Comparison of ENCODE assay signal across 17 cellular contexts in genomic region chr18:31190919-31191318, GRCh38. TPM values are rescaled to one million over a fixed set of nuclear protein-coding genes. Genes with fewer than 3 reads are reported as not detected.
DNase-seq lines count a peak whose midpoint lies in the region; ATAC-seq and TF ChIP-seq lines count a peak whose summit lies in the region.
"Had no signal": no experiment of that assay in that cellular context is flagged by ENCODE, and none has a peak within 500 bp of the region (broad histone marks: within the 10 kb centered on the region; RNA-seq: fewer than 3 reads in every experiment).

No MANE protein-coding gene starts in this region.

- H3K4me3 Mint-ChIP-seq in progenitor cell of endocrine pancreas (ENCODE audit: low read depth): no peak overlapping the region
- H3K4me3 Mint-ChIP-seq: CD14-positive monocyte had no signal

- no peak for TF ChIP-seq POLR2A in esophagus squamous epithelium (IDR thresholded peaks at IDR 0.05)

- no peaks in the 10 kb centered on the region for H3K36me3 ChIP-seq in PC-3 (ENCODE audit: low read depth, low read length)
- no peaks in the 10 kb centered on the region for H3K36me3 ChIP-seq in esophagus squamous epithelium
- H3K36me3 ChIP-seq: SJCRH30 had no signal

- H3K27ac ChIP-seq in PC-3 (ENCODE audit: low read length): no peak overlapping the region
- H3K27ac ChIP-seq in esophagus squamous epithelium: peak overlapping the region in 3 of 4 donors; percentile 39 to 76 (median 57)
- H3K27ac ChIP-seq: SJCRH30 had no signal

- no peaks in the 10 kb centered on the region for H3F3A ChIP-seq in PC-3 (ENCODE audit: low read length, unreplicated experiment)

- no peaks in the 10 kb centered on the region for H3K27me3 Mint-ChIP-seq in progenitor cell of endocrine pancreas

- H3K9me3 ChIP-seq in PC-3 (ENCODE audit: low read length) (no peaks in the 10 kb centered on the region), esophagus squamous epithelium (no peaks in the 10 kb centered on the region)
- H3K9me3 ChIP-seq: SJCRH30 had no signal

- CTCF ChIA-PET in PC-3 (lab: Charles Lee): no interaction called here

- WGBS in esophagus squamous epithelium, 2 donors: 47 to 64% methylated on average over 2 of the region's 2 CpGs

- ATAC-seq in PC-3: no peak
- no peak for ATAC-seq in HG02840 (IDR thresholded peaks at IDR 0.05; ENCODE audit: low FRiP score, unreplicated experiment)

- H3K4me2 ChIP-seq in PC-3 (ENCODE audit: low read length): peak overlapping the region; percentile 17; the same call in 1 of the 2 replicates

- no peaks in the 10 kb centered on the region for H3K36me3 Mint-ChIP-seq in progenitor cell of endocrine pancreas (ENCODE audit: insufficient read depth)
- H3K36me3 Mint-ChIP-seq: CD14-positive monocyte had no signal

- no peaks in the 10 kb centered on the region for H3K9me3 Mint-ChIP-seq in progenitor cell of endocrine pancreas (ENCODE audit: low read depth)

- H3K9ac ChIP-seq in PC-3 (ENCODE audit: low read length): no peak overlapping the region

- H2AFZ ChIP-seq in PC-3 (ENCODE audit: low read length): no peak overlapping the region

- H3K4me1 ChIP-seq in PC-3 (ENCODE audit: insufficient read depth, low read length) (peaks cover 10% of the 10 kb centered on the region), esophagus squamous epithelium (peaks cover 0 to 39% (median 7%) of the 10 kb centered on the region in 3 donors)
- H3K4me1 ChIP-seq: SJCRH30 had no signal

- intact Hi-C loops in PC-3 (cut with micrococcal nuclease) (no loop called here), esophagus squamous epithelium (cut with DNase I) (no loop called here)

- BruUV-seq in PC-3 (replicated peaks; lab: Mats Ljungman, UMichigan): no TSS peak

- H3K9me2 ChIP-seq in PC-3 (replicated peaks; ENCODE audit: low read length): no peaks in the 10 kb centered on the region

- no peaks in the 10 kb centered on the region for H3K79me2 ChIP-seq in PC-3 (ENCODE audit: low read length)

- peak; percentile 52 for DNase-seq in ELF-1 (ENCODE audit: low read depth, low spot score)
- DNase-seq in PC-3: peak; percentile 52
- DNase-seq in esophagus squamous epithelium (lab: John Stamatoyannopoulos, UW): no peak
- no peak for DNase-seq in progenitor cell of endocrine pancreas (ENCODE audit: low spot score, unreplicated experiment)
- no peak for DNase-seq in SHP77 treated with DMSO at 0.1 percent for 48 hours (lab: John Stamatoyannopoulos, UW)
- no peak for DNase-seq in inferior parietal cortex (ENCODE audit: extremely low spot score)
- DNase-seq: DND-41, GF-D8, Karpas-422, NCI-H1105 treated with DMSO at 0.1 percent for 48 hours, NCI-H187 treated with DMSO at 0.1 percent for 48 hours, NCI-H2171, NCI-H774, SJCRH30 had no signal

- no peaks in the 10 kb centered on the region for H4K20me1 ChIP-seq in PC-3 (ENCODE audit: low read length)

- no peak for TF ChIP-seq CTCF in PC-3 (conservative IDR thresholded peaks at IDR 0.05; ENCODE audit: low read depth, low read length)
- TF ChIP-seq CTCF in esophagus squamous epithelium (IDR thresholded peaks at IDR 0.05): no peak
- no peak for TF ChIP-seq CTCF in progenitor cell of endocrine pancreas (IDR thresholded peaks at IDR 0.05; ENCODE audit: unreplicated experiment)

- H3K27ac Mint-ChIP-seq in progenitor cell of endocrine pancreas: peak overlapping the region; percentile 12
- H3K27ac Mint-ChIP-seq: CD14-positive monocyte had no signal

- POLR2A ChIA-PET in PC-3 (lab: Charles Lee; ENCODE audit: unreplicated experiment): no interaction called here

- H3K27me3 ChIP-seq in PC-3 (ENCODE audit: low read length) (no peaks in the 10 kb centered on the region), esophagus squamous epithelium (no peaks in the 10 kb centered on the region)
- H3K27me3 ChIP-seq: SJCRH30 had no signal

- H3K4me3 ChIP-seq in PC-3 (ENCODE audit: low read length): no peak overlapping the region
- no peak overlapping the region for H3K4me3 ChIP-seq in esophagus squamous epithelium
- H3K4me3 ChIP-seq: SJCRH30 had no signal

- H3K4me1 Mint-ChIP-seq in progenitor cell of endocrine pancreas (ENCODE audit: low read depth): peaks cover 11% of the 10 kb centered on the region
- H3K4me1 Mint-ChIP-seq: CD14-positive monocyte had no signal

RNA-seq across cellular contexts. Expression of gene DSC1, which starts 28.3 kb away (rescaled TPM):
- total RNA-seq in PC-3 (2014; rRNA removed) (not detected in 2 replicates), esophagus squamous epithelium (1 to 10 TPM in 1 of 4 donors, under 1 TPM in 3; 0.29 to 1.1 (median 0.60) TPM), progenitor cell of endocrine pancreas (not detected in 2 replicates)
- total RNA-seq: A673, SJCRH30 had no signal

Comparison
In these comparisons a context has a peak if more than half of its experiments do, and no peak if none do; other contexts are left out.
1. DNase-seq: peak in ELF-1 (single experiment) and PC-3 (single experiment); none in esophagus squamous epithelium (single experiment), progenitor cell of endocrine pancreas (single experiment), SHP77 treated with DMSO at 0.1 percent for 48 hours (single experiment) and inferior parietal cortex (single experiment).